In the genomic region with DNA sequence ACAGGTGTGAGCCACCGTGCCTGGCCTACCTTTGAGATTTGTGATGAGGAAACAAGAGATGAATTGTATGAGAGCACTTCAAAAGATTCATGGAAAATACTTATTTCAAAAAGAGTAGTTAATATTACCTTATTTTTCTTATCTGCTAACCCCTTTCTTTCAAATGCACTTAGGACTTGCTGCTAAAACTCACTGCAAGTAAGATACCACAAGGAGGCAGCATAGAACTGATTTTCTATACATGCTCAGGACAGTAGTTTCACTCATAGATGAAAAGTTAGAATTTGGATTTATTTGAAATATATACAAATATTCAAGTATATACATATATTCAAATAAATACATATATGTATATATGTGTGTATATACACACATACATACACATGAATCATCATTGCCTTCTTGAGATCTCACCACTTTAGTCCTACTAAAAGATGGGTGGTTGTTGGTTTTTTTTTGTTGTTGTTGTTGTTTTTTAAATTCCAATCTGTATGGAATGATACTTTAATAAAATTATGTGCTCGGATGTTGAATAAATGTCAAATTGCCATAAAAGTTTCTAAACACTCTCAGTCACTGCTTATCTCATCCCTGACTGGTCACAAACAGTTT, we compare ENCODE assay signal across 8 cellular contexts. TPM values are rescaled to one million over a fixed set of nuclear protein-coding genes. Genes with fewer than 3 reads are reported as not detected.
A peak's percentile ranks its signal among the peaks of the same experiment; 100 is the strongest.
DNase-seq lines count a peak whose midpoint lies in the region; ATAC-seq, FAIRE-seq and TF ChIP-seq lines count a peak whose summit lies in the region.

No MANE protein-coding gene starts in this region.

- H3K4me1 ChIP-seq in GM12878 (ENCODE audit: control insufficient read depth, insufficient read depth, low read length) (no peaks in the 10 kb centered on the region), right lobe of liver (peaks cover 0 to 7% (median 3%) of the 10 kb centered on the region in 4 donors)

- no peak overlapping the region for H3K9ac ChIP-seq in GM12878 (ENCODE audit: control insufficient read depth, insufficient read depth, low read length)

- peaks cover 14% of the 10 kb centered on the region for H3K36me3 Mint-ChIP-seq in Calu3 (ENCODE audit: insufficient read depth, unreplicated experiment)

- peaks cover 17% of the 10 kb centered on the region for H3K4me1 Mint-ChIP-seq in stimulated activated naive CD8-positive, alpha-beta T cell treated with anti-CD3 and anti-CD28 coated beads, Interleukin-15, amount 100 ng/mL, for 72 hours
- peaks cover 12% of the 10 kb centered on the region for H3K4me1 Mint-ChIP-seq in Calu3 (ENCODE audit: low read depth, unreplicated experiment)

- H3K36me3 ChIP-seq in GM12878 (ENCODE audit: control insufficient read depth in 2 of 2, insufficient read depth in 2 of 2, low read length in 1 of 2): peaks cover 4 to 18% of the 10 kb centered on the region in 2 experiments; a peak in 3 of 4 replicates
- H3K36me3 ChIP-seq in right lobe of liver: peaks cover 5 to 32% (median 13%) of the 10 kb centered on the region in 4 donors
- peaks cover 35% of the 10 kb centered on the region for H3K36me3 ChIP-seq in MG63

- no peak for DNase-seq in stimulated activated naive CD8-positive, alpha-beta T cell treated with anti-CD3 and anti-CD28 coated beads, Interleukin-15, amount 100 ng/mL, for 72 hours
- DNase-seq in stimulated activated naive CD8-positive, alpha-beta T cell treated with anti-CD3 and anti-CD28 coated beads, Interleukin-15, Interleukin-2, amounts not matched to agents 100 U/mL and 50 U/mL, for 24 hours: no peak
- DNase-seq in NCI-H2227 treated with DMSO at 0.1 percent for 48 hours (lab: John Stamatoyannopoulos, UW) (peak; percentile 23), GM12878 (ENCODE audit: low read depth, low spot score) (no peak), right lobe of liver (no peak), Calu3 (no peak), MG63 (no peak)

- H3K4me3 Mint-ChIP-seq in stimulated activated naive CD8-positive, alpha-beta T cell treated with anti-CD3 and anti-CD28 coated beads, Interleukin-15, amount 100 ng/mL, for 72 hours: peak overlapping the region; percentile 32 to 93
- H3K4me3 Mint-ChIP-seq in Calu3 (ENCODE audit: low read depth, unreplicated experiment): no peak overlapping the region

- RAD21 ChIA-PET in GM12878 (lab: Charles Lee; ENCODE audit: unreplicated experiment): interaction anchor here (1.0 to 2.2 kb wide), 2 partner anchors 16 to 98 kb away, joined by 6 to 15 read pairs; no protein-coding TSS in a partner anchor

- WGBS in GM12878 (ENCODE audit: insufficient coverage, insufficient replicate concordance, low lambda C conversion rate, missing lambda C conversion rate): 77% methylated on average over 2 of the region's 2 CpGs
- 75% methylated on average over 2 of the region's 2 CpGs for WGBS in right lobe of liver (ENCODE audit: insufficient coverage, low coverage, low lambda C conversion rate, missing lambda C conversion rate)

- POLR2A ChIA-PET in GM12878 (lab: Charles Lee): no interaction called here

- H3K27me3 Mint-ChIP-seq in stimulated activated naive CD8-positive, alpha-beta T cell treated with anti-CD3 and anti-CD28 coated beads, Interleukin-15, amount 100 ng/mL, for 72 hours: no peaks in the 10 kb centered on the region
- H3K27me3 Mint-ChIP-seq in Calu3 (ENCODE audit: unreplicated experiment): no peaks in the 10 kb centered on the region

- no peak for TF ChIP-seq POLR2A in GM12878 (IDR thresholded peaks at IDR 0.05; ENCODE audit: low read depth, low read length)
- no peak for TF ChIP-seq POLR2A in right lobe of liver (IDR thresholded peaks at IDR 0.05)

- H3K27me3 ChIP-seq in GM12878 (replicated peaks in 1 of 2; ENCODE audit: control insufficient read depth in 2 of 2, insufficient read depth in 2 of 2, low read length in 1 of 2) (no peaks in the 10 kb centered on the region), right lobe of liver (no peaks in the 10 kb centered on the region), MG63 (no peaks in the 10 kb centered on the region)

- TF ChIP-seq RAD21 in GM12878 (IDR thresholded peaks at IDR 0.05; ENCODE audit: insufficient read depth, low read depth, low read length): peak; percentile 66

- TF ChIP-seq EP300 in GM12878 (IDR thresholded peaks at IDR 0.05; ENCODE audit: borderline replicate concordance in 1 of 2, control insufficient read depth in 1 of 2, low read depth in 2 of 2, low read length in 2 of 2): no peak

- peak; percentile 7 for FAIRE-seq in GM12878 (lab: Jason Lieb, UNC)

- BruUV-seq in GM12878 (replicated peaks; lab: Mats Ljungman, UMichigan): no TSS peak
- BruUV-seq in Calu3 (replicated peaks; lab: Mats Ljungman, UMichigan): no TSS peak

- peaks cover 15% of the 10 kb centered on the region for H3K79me2 ChIP-seq in GM12878 (ENCODE audit: control insufficient read depth, insufficient read depth, low read length)

- no peaks in the 10 kb centered on the region for H3K9me3 ChIP-seq in GM12878 (replicated peaks; ENCODE audit: control insufficient read depth, insufficient read depth, low read length)
- no peaks in the 10 kb centered on the region for H3K9me3 ChIP-seq in right lobe of liver
- H3K9me3 ChIP-seq in MG63: no peaks in the 10 kb centered on the region

- H3K27ac Mint-ChIP-seq in stimulated activated naive CD8-positive, alpha-beta T cell treated with anti-CD3 and anti-CD28 coated beads, Interleukin-15, amount 100 ng/mL, for 72 hours: no peak overlapping the region
- no peak overlapping the region for H3K27ac Mint-ChIP-seq in Calu3 (ENCODE audit: unreplicated experiment)

- SMC1A ChIA-PET in GM12878 (lab: Charles Lee; ENCODE audit: uncharacterized antibody, unreplicated experiment): interaction anchor here (1.5 kb wide), 1 partner anchor 15 kb away, joined by 3 read pairs; no protein-coding TSS in a partner anchor

- H3K4me3 ChIP-seq in GM12878: no peak overlapping the region
- no peak overlapping the region for H3K4me3 ChIP-seq in right lobe of liver
- H3K4me3 ChIP-seq in MG63: no peak overlapping the region

- no peak overlapping the region; the same call in 1 of the 2 replicates for H3K4me2 ChIP-seq in GM12878 (ENCODE audit: control insufficient read depth, insufficient read depth)

- H3K9me3 Mint-ChIP-seq in stimulated activated naive CD8-positive, alpha-beta T cell treated with anti-CD3 and anti-CD28 coated beads, Interleukin-15, amount 100 ng/mL, for 72 hours: no peaks in the 10 kb centered on the region
- H3K9me3 Mint-ChIP-seq in Calu3 (ENCODE audit: low read depth, unreplicated experiment): no peaks in the 10 kb centered on the region

- intact Hi-C loops in GM12878 (cut with micrococcal nuclease; ENCODE audit: unreplicated experiment): loop anchor here (1.0 to 5.0 kb wide), 4 partner anchors 17 to 98 kb away; a partner anchor contains a TSS
- intact Hi-C loops in right lobe of liver (cut with DNase I): no loop called here
- intact Hi-C loops in Calu3 (cut with micrococcal nuclease; ENCODE audit: unreplicated experiment): loop anchor here (5.0 kb wide), 1 partner anchor 100 kb away; no protein-coding TSS in a partner anchor

- H4K20me1 ChIP-seq in GM12878 (ENCODE audit: control insufficient read depth, insufficient read depth): no peaks in the 10 kb centered on the region

- no peak overlapping the region for H2AFZ ChIP-seq in GM12878 (ENCODE audit: control insufficient read depth, low read depth, low read length)

- H3K27ac ChIP-seq in GM12878 (ENCODE audit: control insufficient read depth, insufficient read depth) (no peak overlapping the region), right lobe of liver (no peak overlapping the region)

- ATAC-seq in stimulated activated naive CD8-positive, alpha-beta T cell treated with anti-CD3 and anti-CD28 coated beads, Interleukin-15, amount 100 ng/mL, for 72 hours: no peak
- ATAC-seq in stimulated activated naive CD8-positive, alpha-beta T cell treated with anti-CD3 and anti-CD28 coated beads, Interleukin-15, Interleukin-2, amounts not matched to agents 100 U/mL and 50 U/mL, for 24 hours: no peak
- ATAC-seq in GM12878 (0 out of 3 replicates have a peak, but pooled peaks have one; percentile 12), right lobe of liver (no peak)
- no peak for ATAC-seq in activated CD4-positive, CD25-positive, alpha-beta regulatory T cell treated with anti-CD3 and anti-CD28 coated beads, Interleukin-2, amount 50 U/mL, for 24 hours

- CTCF ChIA-PET in GM12878 (lab: Yijun Ruan, JAX): interaction anchor here (1.1 to 5.0 kb wide), 4 partner anchors 16 to 98 kb away, joined by 3 to 37 read pairs (median 14); a partner anchor contains a TSS
- CTCF ChIA-PET in Calu3 (lab: Charles Lee): no interaction called here

- TF ChIP-seq CTCF in GM12878 (IDR thresholded peaks at IDR 0.05 in 2 of 3, conservative IDR thresholded peaks at IDR 0.05 in 1 of 3; ENCODE audit: control insufficient read depth in 2 of 3, extremely low read depth in 1 of 3, insufficient read depth in 1 of 3, low read depth in 3 of 3, low read length in 3 of 3): peak; percentile 56 to 75 (median 60); a peak in 5 of 6 replicates
- peak; percentile 43 to 59 (median 58) for TF ChIP-seq CTCF in right lobe of liver (IDR thresholded peaks at IDR 0.05)
- TF ChIP-seq CTCF in Calu3 (IDR thresholded peaks at IDR 0.05; ENCODE audit: unreplicated experiment): no peak

- in situ Hi-C loops in GM12878 (cut with MboI): no loop called here

RNA-seq across cellular contexts. Expression of a gene that starts 2.4 kb away (rescaled TPM):
- total RNA-seq in GM12878 (2013; cell fraction: nucleolus; rRNA removed): 63.6 and 64.7 TPM in 2 replicates
- total RNA-seq in GM12878 (2014; rRNA removed): 42.3 and 48.5 TPM in 2 replicates
- total RNA-seq in GM12878 (2014; rRNA removed; fragmentation: Illumina TruSeq; extraction: Trizol): 40.8 and 41.4 TPM in 2 replicates
- 31.9 and 34.3 TPM in 2 replicates for total RNA-seq in GM12878 (2021)
- polyA plus RNA-seq in GM12878 (2011; ENCODE audit: low read depth): 50.2 TPM
- polyA plus RNA-seq in GM12878 (2011; rRNA removed): 86.7 and 112 TPM in 2 replicates
- polyA plus RNA-seq in GM12878 (2011; cell fraction: cytosol; rRNA removed): 59.2 and 83.5 TPM in 2 replicates
- polyA plus RNA-seq in GM12878 (2011; cell fraction: nucleus; rRNA removed): 66.1 and 66.6 TPM in 2 replicates
- 52.5 and 53.4 TPM in 2 replicates for polyA plus RNA-seq in GM12878 (2012)
- polyA plus RNA-seq in GM12878 (2014; fragmentation: Illumina TruSeq; extraction: Trizol): 45.2 and 54.0 TPM in 2 replicates
- polyA plus RNA-seq in GM12878 (2014; fragmentation: Nextera tagmentation; extraction: Ambion mirVana): 10 to 100 TPM; 30.1 to 39.2 TPM
- polyA plus RNA-seq in GM12878 (2014; rRNA removed): 36.3 and 42.1 TPM in 2 replicates
- 10 to 100 TPM; 61.0 to 68.8 TPM for polyA plus RNA-seq in GM12878 (2016; fragmentation: Nextera tagmentation; extraction: Ambion mirVana)
- polyA minus RNA-seq in GM12878 (2011; rRNA and poly(A)+ RNA removed): 40.1 and 44.5 TPM in 2 replicates
- 14.1 and 14.4 TPM in 2 replicates for polyA minus RNA-seq in GM12878 (2011; cell fraction: cytosol; rRNA and poly(A)+ RNA removed)
- polyA minus RNA-seq in GM12878 (2011; cell fraction: nucleus; rRNA and poly(A)+ RNA removed): 30.8 and 43.8 TPM in 2 replicates
- 10 to 100 TPM; 20.2 to 30.5 (median 22.9) TPM for total RNA-seq in right lobe of liver
- total RNA-seq in Calu3 (2022): 13.7 and 15.8 TPM in 2 replicates
- 58.9 and 97.1 TPM in 2 replicates for total RNA-seq in MG63 (2014; rRNA removed; shearing (Covaris generic); ENCODE audit: low replicate concordance)

RNA-seq across cellular contexts. Expression of a gene that starts 33.2 kb away (rescaled TPM):
- total RNA-seq in GM12878 (2013; cell fraction: nucleolus; rRNA removed): not detected in 2 replicates
- total RNA-seq in GM12878 (2014; rRNA removed) (not detected in 2 replicates), GM12878 (2014; rRNA removed; fragmentation: Illumina TruSeq; extraction: Trizol) (not detected in 2 replicates), GM12878 (2021) (not detected in 2 replicates), right lobe of liver (1 to 10 TPM in 1 of 6 experiments, under 1 TPM in 2, not detected in 3; 0.20 to 3.4 (median 0.64) TPM), Calu3 (2022) (not detected in 2 replicates)
- not detected for polyA plus RNA-seq in GM12878 (2011; ENCODE audit: low read depth)
- polyA plus RNA-seq in GM12878 (2011; rRNA removed) (not detected in 2 replicates), GM12878 (2014; fragmentation: Illumina TruSeq; extraction: Trizol) (not detected in 2 replicates), GM12878 (2014; fragmentation: Nextera tagmentation; extraction: Ambion mirVana) (not detected), GM12878 (2014; rRNA removed) (not detected in 2 replicates), GM12878 (2016; fragmentation: Nextera tagmentation; extraction: Ambion mirVana) (not detected)
- not detected in 2 replicates for polyA plus RNA-seq in GM12878 (2011; cell fraction: cytosol; rRNA removed)
- not detected in 2 replicates for polyA plus RNA-seq in GM12878 (2011; cell fraction: nucleus; rRNA removed)
- not detected in 2 replicates for polyA plus RNA-seq in GM12878 (2012)
- polyA minus RNA-seq in GM12878 (2011; rRNA and poly(A)+ RNA removed): not detected in 2 replicates
- not detected in 2 replicates for polyA minus RNA-seq in GM12878 (2011; cell fraction: cytosol; rRNA and poly(A)+ RNA removed)
- not detected in 2 replicates for polyA minus RNA-seq in GM12878 (2011; cell fraction: nucleus; rRNA and poly(A)+ RNA removed)
- not detected in 2 replicates for total RNA-seq in MG63 (2014; rRNA removed; shearing (Covaris generic); ENCODE audit: low replicate concordance)

RNA-seq across cellular contexts. Expression of a gene that starts 54.3 kb away (rescaled TPM):
- 116 and 118 TPM in 2 replicates for total RNA-seq in GM12878 (2013; cell fraction: nucleolus; rRNA removed)
- 26.6 and 26.8 TPM in 2 replicates for total RNA-seq in GM12878 (2014; rRNA removed)
- 23.6 and 24.1 TPM in 2 replicates for total RNA-seq in GM12878 (2014; rRNA removed; fragmentation: Illumina TruSeq; extraction: Trizol)
- 15.8 and 18.3 TPM in 2 replicates for total RNA-seq in GM12878 (2021)
- polyA plus RNA-seq in GM12878 (2011; ENCODE audit: low read depth): 9.0 TPM
- 15.7 and 19.1 TPM in 2 replicates for polyA plus RNA-seq in GM12878 (2011; rRNA removed)
- polyA plus RNA-seq in GM12878 (2011; cell fraction: cytosol; rRNA removed): 8.2 and 10.7 TPM in 2 replicates
- polyA plus RNA-seq in GM12878 (2011; cell fraction: nucleus; rRNA removed): 25.3 and 29.7 TPM in 2 replicates
- 7.7 and 12.4 TPM in 2 replicates for polyA plus RNA-seq in GM12878 (2012)
- polyA plus RNA-seq in GM12878 (2014; fragmentation: Illumina TruSeq; extraction: Trizol): 19.1 and 20.3 TPM in 2 replicates
- polyA plus RNA-seq in GM12878 (2014; fragmentation: Nextera tagmentation; extraction: Ambion mirVana): 1 to 10 TPM; 7.0 to 9.7 TPM
- polyA plus RNA-seq in GM12878 (2014; rRNA removed): 14.1 and 15.6 TPM in 2 replicates
- polyA plus RNA-seq in GM12878 (2016; fragmentation: Nextera tagmentation; extraction: Ambion mirVana): 10 to 100 TPM; 11.6 to 12.5 TPM
- 14.3 and 14.6 TPM in 2 replicates for polyA minus RNA-seq in GM12878 (2011; rRNA and poly(A)+ RNA removed)
- polyA minus RNA-seq in GM12878 (2011; cell fraction: cytosol; rRNA and poly(A)+ RNA removed): 4.0 and 5.9 TPM in 2 replicates
- polyA minus RNA-seq in GM12878 (2011; cell fraction: nucleus; rRNA and poly(A)+ RNA removed): 16.1 and 34.2 TPM in 2 replicates
- 10 to 100 TPM in 3 of 6 experiments, 1 to 10 TPM in 3; 7.6 to 17.1 (median 9.6) TPM for total RNA-seq in right lobe of liver
- total RNA-seq in Calu3 (2022): 25.4 and 33.0 TPM in 2 replicates
- total RNA-seq in MG63 (2014; rRNA removed; shearing (Covaris generic); ENCODE audit: low replicate concordance): 12.2 and 12.8 TPM in 2 replicates

Comparison
In these comparisons a context has a peak if more than half of its experiments do, and no peak if none do; other contexts are left out.
1. intact Hi-C loops: an anchor here in GM12878 (1.0 to 5.0 kb wide) and Calu3 (5.0 kb wide); none called in right lobe of liver.